In genomic region chr13:31168166-31168565, GRCh38 we compare ENCODE assay signal across 18 cellular contexts. TPM values are rescaled to one million over a fixed set of nuclear protein-coding genes. Genes with fewer than 3 reads are reported as not detected.
DNase-seq lines count a peak whose midpoint lies in the region; ATAC-seq and FAIRE-seq lines count a peak whose summit lies in the region.
"Had no signal": no experiment of that assay in that cellular context is flagged by ENCODE, and none has a peak within 500 bp of the region (broad histone marks: within the 10 kb centered on the region; RNA-seq: fewer than 3 reads in every experiment).

No MANE protein-coding gene starts in this region.

- H3K27ac Mint-ChIP-seq in immature natural killer cell = no peak overlapping the region
- H3K27ac Mint-ChIP-seq: activated naive CD8-positive, alpha-beta T cell treated with anti-CD3 and anti-CD28 coated beads, Interleukin-2, amount 10 ng/mL, durations not matched to agents 7 days and 5 days had no signal

- FAIRE-seq in HTR-8/SVneo (lab: Jason Lieb, UNC) = no peak
- FAIRE-seq: D721Med had no signal

- no peaks in the 10 kb centered on the region for H3K36me3 Mint-ChIP-seq in immature natural killer cell
- H3K36me3 Mint-ChIP-seq: activated naive CD8-positive, alpha-beta T cell treated with anti-CD3 and anti-CD28 coated beads, Interleukin-2, amount 10 ng/mL, durations not matched to agents 7 days and 5 days had no signal

- H3K9me3 Mint-ChIP-seq in immature natural killer cell = no peaks in the 10 kb centered on the region
- H3K9me3 Mint-ChIP-seq: activated naive CD8-positive, alpha-beta T cell treated with anti-CD3 and anti-CD28 coated beads, Interleukin-2, amount 10 ng/mL, durations not matched to agents 7 days and 5 days had no signal

- DNase-seq in HTR-8/SVneo (ENCODE audit: insufficient read length, low spot score) = no peak
- DNase-seq in mesenteric fat pad (ENCODE audit: low spot score) = no peak
- DNase-seq in immature natural killer cell = no peak
- DNase-seq: activated CD4-positive, alpha-beta T cell treated with anti-CD3 and anti-CD28 coated beads for 48 hours; activated naive CD8-positive, alpha-beta T cell treated with anti-CD3 and anti-CD28 coated beads, Interleukin-2, amount 10 ng/mL, durations not matched to agents 7 days and 5 days; activated T-cell treated with anti-CD3 and anti-CD28 coated beads for 4 hours; KG1; NCI-H1092; NCI-H2171 treated with DMSO at 0.1 percent for 48 hours; SHP77 treated with DMSO at 0.1 percent for 48 hours; stimulated activated naive CD4-positive, alpha-beta T cell had no signal

- H3K4me1 Mint-ChIP-seq in immature natural killer cell = peaks cover 0 to under 1% of the 10 kb centered on the region in 2 donors

- H3K4me3 Mint-ChIP-seq in immature natural killer cell = no peak overlapping the region
- H3K4me3 Mint-ChIP-seq: activated naive CD8-positive, alpha-beta T cell treated with anti-CD3 and anti-CD28 coated beads, Interleukin-2, amount 10 ng/mL, durations not matched to agents 7 days and 5 days had no signal

- peaks cover 0 to 7% (median 2%) of the 10 kb centered on the region in 3 donors for H3K27me3 Mint-ChIP-seq in immature natural killer cell (ENCODE audit: low read depth in 3 of 3)

- ATAC-seq in GM18511 (IDR thresholded peaks at IDR 0.05; ENCODE audit: unreplicated experiment) = peak; percentile 73
- peak; percentile 55 for ATAC-seq in GM19463 (IDR thresholded peaks at IDR 0.05; ENCODE audit: unreplicated experiment)
- peak; percentile 78 for ATAC-seq in HG02852 (IDR thresholded peaks at IDR 0.05; ENCODE audit: unreplicated experiment)
- peak; percentile 62 for ATAC-seq in HG03520 (IDR thresholded peaks at IDR 0.05; ENCODE audit: unreplicated experiment)
- ATAC-seq in HG03045 (IDR thresholded peaks at IDR 0.05; ENCODE audit: unreplicated experiment) = no peak
- ATAC-seq: left lobe of liver had no signal

RNA-seq across cellular contexts. Expression of gene HSPH1, which starts 6.5 kb away (rescaled TPM):
- 59.6 TPM for total RNA-seq in mesenteric fat pad
- 10 to 100 TPM; 19.4 to 44.8 (median 20.3) TPM for polyA plus RNA-seq in immature natural killer cell

RNA-seq across cellular contexts. Expression of gene B3GLCT, which starts 31.6 kb away (rescaled TPM):
- total RNA-seq in mesenteric fat pad = 4.7 TPM
- polyA plus RNA-seq in immature natural killer cell = 10 to 100 TPM in 1 of 3 donors, 1 to 10 TPM in 2; 9.0 to 16.9 (median 9.8) TPM
